ENCODE assay signal across 2 cellular contexts in the genomic region with DNA sequence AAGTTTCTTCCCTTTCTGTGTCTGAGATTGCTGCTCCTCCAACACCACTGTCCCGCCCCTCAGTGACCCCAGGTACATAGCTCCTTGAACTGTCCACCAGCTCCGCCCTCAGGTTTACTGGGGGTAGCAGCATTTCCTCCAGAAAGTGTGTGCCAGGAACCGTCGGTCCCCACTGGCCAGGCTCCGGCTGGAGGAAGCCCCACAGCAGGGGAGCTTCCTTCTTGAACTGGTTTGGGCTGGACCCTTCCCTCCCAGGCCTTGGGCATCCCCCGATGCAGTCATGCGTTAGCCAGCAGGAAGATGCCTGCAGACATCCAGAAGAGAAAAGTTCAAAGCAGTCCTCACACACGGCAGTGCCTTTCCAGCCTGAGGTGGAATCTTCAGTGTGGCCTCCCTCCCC.
TF ChIP-seq lines count a peak whose summit lies in the region.

No MANE protein-coding gene starts in this region.

TF ChIP-seq in H1, 55 proteins besides CTCF, POLR2A, EP300 and RAD21:
- TF ChIP-seq RXRA (IDR thresholded peaks at IDR 0.05; ENCODE audit: insufficient read depth, low read depth, low read length) = no peak
- TF ChIP-seq ASH2L (IDR thresholded peaks at IDR 0.05; ENCODE audit: low read length) = peak; percentile 37
- TF ChIP-seq E2F6 (IDR thresholded peaks at IDR 0.05) = peak; percentile 61
- TF ChIP-seq CBX5 (IDR thresholded peaks at IDR 0.05; ENCODE audit: low read depth, low read length) = no peak
- no peak for TF ChIP-seq POLR2AphosphoS5 (IDR thresholded peaks at IDR 0.05; ENCODE audit: low read depth, low read length)
- TF ChIP-seq, protein P1, sequence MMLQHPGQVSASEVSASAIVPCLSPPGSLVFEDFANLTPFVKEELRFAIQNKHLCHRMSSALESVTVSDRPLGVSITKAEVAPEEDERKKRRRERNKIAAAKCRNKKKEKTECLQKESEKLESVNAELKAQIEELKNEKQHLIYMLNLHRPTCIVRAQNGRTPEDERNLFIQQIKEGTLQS (IDR thresholded peaks at IDR 0.05; ENCODE audit: insufficient read depth, low read depth, low read length) = no peak
- no peak for TF ChIP-seq MAX (IDR thresholded peaks at IDR 0.05)
- TF ChIP-seq GABPA (IDR thresholded peaks at IDR 0.05; ENCODE audit: borderline replicate concordance, insufficient read depth, low read length) = no peak

TF ChIP-seq in HEK293T, 16 proteins besides CTCF, POLR2A, EP300 and RAD21:
- TF ChIP-seq SUZ12 (IDR thresholded peaks at IDR 0.05) (no peak), ELF4 (IDR thresholded peaks at IDR 0.05) (no peak)
TF ChIP-seq in HEK293T: peak in this region for 0.
